ENCODE assay signal across 1 cellular context in the genomic region with DNA sequence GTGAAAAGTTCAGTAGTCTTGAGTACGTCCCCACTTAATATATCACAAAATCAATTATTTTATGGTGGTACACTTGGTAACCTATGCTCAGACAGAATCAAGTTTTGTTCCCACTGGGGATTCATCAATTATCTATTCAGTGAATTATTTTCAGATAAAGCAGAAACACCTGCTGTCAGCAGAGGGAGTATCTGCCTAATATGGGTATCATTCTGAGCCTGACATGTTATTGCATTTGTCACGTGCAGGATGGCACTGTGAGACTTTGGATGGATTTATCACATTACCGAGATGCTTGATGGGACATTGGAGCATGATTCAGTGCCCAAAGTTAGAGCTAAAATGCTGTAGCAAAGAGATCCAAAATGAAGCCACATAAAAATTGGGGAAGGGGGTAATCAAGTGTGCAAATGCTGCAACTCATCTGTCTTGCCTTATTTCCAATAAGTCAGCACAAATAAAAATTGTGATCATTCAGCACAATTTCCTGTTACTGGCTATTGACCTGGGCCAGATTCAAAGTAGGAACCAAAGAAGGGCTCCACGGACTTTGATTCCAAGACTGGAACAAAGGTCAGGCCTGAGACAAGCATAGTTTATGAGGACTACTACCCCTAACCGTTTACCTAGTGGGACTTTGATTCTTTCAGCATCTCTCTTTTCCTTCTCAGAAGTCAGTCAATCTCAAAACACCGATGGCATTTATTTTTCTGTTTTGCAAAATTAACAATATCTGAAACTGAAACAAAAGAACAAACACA.
TF ChIP-seq lines count a peak whose summit lies in the region.

No MANE protein-coding gene starts in this region.

TF ChIP-seq in A549, 52 proteins besides CTCF, POLR2A, EP300 and RAD21:
- no peak for TF ChIP-seq TP53 (CRISPR knock-in tag; IDR thresholded peaks at IDR 0.05)
- peak; percentile 30 for TF ChIP-seq MAFK (IDR thresholded peaks at IDR 0.05; ENCODE audit: partially characterized antibody)
- TF ChIP-seq RNF2 (IDR thresholded peaks at IDR 0.05; ENCODE audit: borderline replicate concordance, low read depth): no peak
